23 cellular contexts compared by ENCODE assay signal in genomic region chr2:238512247-238512867, GRCh38.
DNase-seq lines count a peak whose midpoint lies in the region; ATAC-seq, FAIRE-seq and TF ChIP-seq lines count a peak whose summit lies in the region.
"Had no signal": no experiment of that assay in that cellular context is flagged by ENCODE, and none has a peak within 500 bp of the region (broad histone marks: within the 10 kb centered on the region; RNA-seq: fewer than 3 reads in every experiment).

No MANE protein-coding gene starts in this region.

- FAIRE-seq in HepG2 (lab: Jason Lieb, UNC): no peak
- FAIRE-seq: GM12891, GM19239, H54 had no signal

- TF ChIP-seq EP300 in HepG2 (IDR thresholded peaks at IDR 0.05; ENCODE audit: low read depth in 2 of 2, low read length in 2 of 2) (no peak), HepG2 (CRISPR knock-in tag; IDR thresholded peaks at IDR 0.05; ENCODE audit: borderline replicate concordance) (no peak)

- in situ Hi-C loops in HepG2 (cut with HindIII; ENCODE audit: extremely low pct_ligation_motif_present, low pct_unique_long_range_greater_than_20kb): no loop called here

- no TSS peak for BruUV-seq in HepG2 (replicated peaks; lab: Mats Ljungman, UMichigan)

- H4K20me1 ChIP-seq in HepG2 (ENCODE audit: insufficient read depth, low read length): no peaks in the 10 kb centered on the region

- CTCF ChIA-PET in HepG2 (lab: Yijun Ruan, JAX; ENCODE audit: low intra/inter-chr PET ratio, low total read pairs): interaction anchor here (0.8 to 2.3 kb wide), 4 partner anchors 17 to 142 kb away, joined by 3 to 9 read pairs (median 6); no protein-coding TSS in a partner anchor

- H3K4me2 ChIP-seq in HepG2 (ENCODE audit: low read depth, low read length): no peak overlapping the region

- no peak for TF ChIP-seq POLR2A in HepG2 (IDR thresholded peaks at IDR 0.05; ENCODE audit: insufficient read depth in 1 of 2, low read depth in 2 of 2, low read length in 2 of 2)
- TF ChIP-seq POLR2A in right lobe of liver (IDR thresholded peaks at IDR 0.05): no peak

- TF ChIP-seq CTCF in HepG2 (CRISPR knock-in tag; IDR thresholded peaks at IDR 0.05) (no peak), right lobe of liver (IDR thresholded peaks at IDR 0.05) (no peak)

- no peaks in the 10 kb centered on the region for H3K36me3 ChIP-seq in HepG2 (replicated peaks in 1 of 2; ENCODE audit: control insufficient read depth in 1 of 2, insufficient read depth in 2 of 2, low read length in 2 of 2)
- H3K36me3 ChIP-seq in right lobe of liver: no peaks in the 10 kb centered on the region

- TF ChIP-seq RAD21 in HepG2 (CRISPR knock-in tag; IDR thresholded peaks at IDR 0.05): no peak

- DNase-seq in NCI-H1092 treated with DMSO at 0.1 percent for 48 hours (lab: John Stamatoyannopoulos, UW) (peak; percentile 2), NCI-H1092 (lab: John Stamatoyannopoulos, UW) (no peak), HepG2 (ENCODE audit: low spot score) (no peak), right lobe of liver (no peak), posterior vena cava (ENCODE audit: low spot score) (peak; percentile 75), midbrain (lab: John Stamatoyannopoulos, UW) (no peak), NCI-H510A treated with DMSO at 0.1 percent for 48 hours (lab: John Stamatoyannopoulos, UW) (no peak)
- DNase-seq: CD8-positive, alpha-beta memory T cell; DMS 273 treated with DMSO at 0.1 percent for 48 hours; DMS79; EL; GDM1; KBM-7; MV-4-11; NCI-H2029; NCI-H510A; NCI-H82; SHP77 had no signal

- 81% methylated on average over 8 of the region's 8 CpGs for WGBS in HepG2 (ENCODE audit: low lambda C conversion rate)
- WGBS in right lobe of liver (ENCODE audit: insufficient coverage, low coverage, low lambda C conversion rate, missing lambda C conversion rate): 78% methylated on average over 2 of the region's 8 CpGs

- no peak overlapping the region for H2AFZ ChIP-seq in HepG2 (ENCODE audit: low read length)

- no peaks in the 10 kb centered on the region for H3K27me3 ChIP-seq in HepG2 (ENCODE audit: control insufficient read depth in 1 of 2, insufficient read depth in 2 of 2, low read length in 2 of 2)
- H3K27me3 ChIP-seq in right lobe of liver: no peaks in the 10 kb centered on the region

- ATAC-seq in HepG2: no peak
- no peak for ATAC-seq in right lobe of liver

- H3K27ac ChIP-seq in HepG2 (ENCODE audit: extremely low read length, insufficient read depth, low read length): no peak overlapping the region
- no peak overlapping the region for H3K27ac ChIP-seq in right lobe of liver
- H3K27ac ChIP-seq: 22Rv1, RWPE1 had no signal

- no peak overlapping the region for H3K9ac ChIP-seq in HepG2 (ENCODE audit: insufficient read depth, low read depth, low read length)

- H3K4me1 ChIP-seq in HepG2 (ENCODE audit: insufficient read depth, low read length) (peaks cover 34% of the 10 kb centered on the region), right lobe of liver (no peaks in the 10 kb centered on the region)

- H3K4me3 ChIP-seq in HepG2 (replicated peaks in 1 of 3; ENCODE audit: insufficient read depth in 1 of 3, low read depth in 2 of 3, low read length in 3 of 3) (no peak overlapping the region), right lobe of liver (no peak overlapping the region)

- POLR2A ChIA-PET in HepG2 (lab: Yijun Ruan, JAX): no interaction called here

- peaks cover 6% of the 10 kb centered on the region; the same call in 1 of the 2 replicates for H3K9me3 ChIP-seq in HepG2 (ENCODE audit: low read length)
- no peaks in the 10 kb centered on the region for H3K9me3 ChIP-seq in right lobe of liver

- intact Hi-C loops in HepG2 (cut with micrococcal nuclease; ENCODE audit: unreplicated experiment): no loop called here
- intact Hi-C loops in right lobe of liver (cut with DNase I): no loop called here
- intact Hi-C loops in posterior vena cava (cut with DNase I): loop anchor here in 1 of 2 donors (10.0 kb wide), 1 partner anchor 68 kb away; no protein-coding TSS in a partner anchor

- H3K79me2 ChIP-seq in HepG2 (ENCODE audit: insufficient read depth, low read length): no peaks in the 10 kb centered on the region

TF ChIP-seq in HepG2, 621 proteins besides CTCF, POLR2A, EP300 and RAD21:
- TF ChIP-seq ATF7 (IDR thresholded peaks at IDR 0.05) (peak; percentile 72), ATF7 (CRISPR knock-in tag; IDR thresholded peaks at IDR 0.05) (no peak), ZNF782 (CRISPR knock-in tag; IDR thresholded peaks at IDR 0.05; ENCODE audit: borderline replicate concordance) (no peak), ZBTB40 (IDR thresholded peaks at IDR 0.05) (no peak), ZBTB40 (CRISPR knock-in tag; IDR thresholded peaks at IDR 0.05) (0 out of 2 replicates have a peak, but pooled peaks have one; percentile 45), ARNT (IDR thresholded peaks at IDR 0.05) (no peak)

Comparison
In these comparisons a context has a peak if more than half of its experiments do, and no peak if none do; other contexts are left out.
1. DNase-seq: peak in NCI-H1092 treated with DMSO at 0.1 percent for 48 hours (single experiment) and posterior vena cava (single experiment); none in NCI-H1092 (single experiment), HepG2 (single experiment), right lobe of liver (0 of 3), midbrain (single experiment) and NCI-H510A treated with DMSO at 0.1 percent for 48 hours (single experiment).